1 cellular context compared by ENCODE assay signal in the genomic region with DNA sequence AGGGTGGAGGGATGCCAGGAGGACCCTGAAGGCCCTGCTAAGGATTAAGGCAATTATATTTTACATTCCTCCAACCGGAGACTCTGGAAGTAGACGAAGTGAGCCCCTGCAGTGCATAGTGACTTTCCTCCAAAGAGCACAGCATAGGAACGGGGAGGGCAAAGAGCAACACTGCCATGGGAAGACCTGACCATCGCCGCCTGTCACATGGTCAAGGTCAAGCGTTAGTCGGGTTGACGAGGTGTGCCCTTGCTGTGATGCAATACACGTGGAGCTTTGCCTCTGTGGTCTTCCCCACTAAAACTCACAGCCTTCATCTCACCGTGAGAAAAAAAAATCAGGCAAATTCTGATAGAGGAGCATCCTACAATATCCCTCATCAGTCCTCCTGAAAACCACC.
TF ChIP-seq lines count a peak whose summit lies in the region.

No MANE protein-coding gene starts in this region.

TF ChIP-seq in GM23338, 12 proteins besides CTCF, POLR2A, EP300 and RAD21 (continued from another document):
- TF ChIP-seq, protein P1, sequence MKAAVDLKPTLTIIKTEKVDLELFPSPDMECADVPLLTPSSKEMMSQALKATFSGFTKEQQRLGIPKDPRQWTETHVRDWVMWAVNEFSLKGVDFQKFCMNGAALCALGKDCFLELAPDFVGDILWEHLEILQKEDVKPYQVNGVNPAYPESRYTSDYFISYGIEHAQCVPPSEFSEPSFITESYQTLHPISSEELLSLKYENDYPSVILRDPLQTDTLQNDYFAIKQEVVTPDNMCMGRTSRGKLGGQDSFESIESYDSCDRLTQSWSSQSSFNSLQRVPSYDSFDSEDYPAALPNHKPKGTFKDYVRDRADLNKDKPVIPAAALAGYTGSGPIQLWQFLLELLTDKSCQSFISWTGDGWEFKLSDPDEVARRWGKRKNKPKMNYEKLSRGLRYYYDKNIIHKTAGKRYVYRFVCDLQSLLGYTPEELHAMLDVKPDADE (IDR thresholded peaks at IDR 0.05), result no peak
- no peak for TF ChIP-seq CREB1 (CRISPR knock-in tag; IDR thresholded peaks at IDR 0.05; ENCODE audit: low read depth)
